ENCODE assay signal across 14 cellular contexts in the genomic region with DNA sequence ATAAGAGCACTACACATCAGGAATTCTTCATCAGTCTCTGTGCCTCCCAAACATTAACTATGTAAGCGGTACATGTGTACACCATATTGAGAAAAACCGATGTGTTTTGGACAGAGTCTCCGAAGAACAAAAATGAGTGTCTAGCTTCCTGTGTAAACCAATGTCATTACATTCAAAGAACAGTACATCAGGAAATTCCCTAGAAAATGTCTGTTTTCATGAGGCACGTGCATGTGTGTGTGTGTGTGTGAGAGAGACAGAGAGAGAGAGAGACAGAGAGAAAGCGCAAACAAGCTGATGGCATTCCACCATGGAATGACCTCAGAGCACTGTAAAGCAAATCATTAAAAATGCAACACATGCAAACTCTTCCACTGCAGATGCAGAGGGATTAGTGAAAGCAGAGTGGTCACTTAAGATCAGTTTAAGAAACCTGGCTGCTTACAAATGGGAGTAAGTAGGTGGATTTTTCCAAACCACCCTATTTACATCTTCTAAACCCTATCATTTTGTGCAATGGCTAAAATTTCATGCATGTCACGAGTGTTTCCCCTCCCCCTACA.
A peak's percentile ranks its signal among the peaks of the same experiment; 100 is the strongest.
DNase-seq lines count a peak whose midpoint lies in the region; ATAC-seq, FAIRE-seq and TF ChIP-seq lines count a peak whose summit lies in the region.
"Had no signal": no experiment of that assay in that cellular context is flagged by ENCODE, and none has a peak within 500 bp of the region (broad histone marks: within the 10 kb centered on the region; RNA-seq: fewer than 3 reads in every experiment).

No MANE protein-coding gene starts in this region.

- H3K9ac ChIP-seq in mesenchymal stem cell (ENCODE audit: low read length): no peak overlapping the region

- H3K36me3 ChIP-seq in mesenchymal stem cell (ENCODE audit: control insufficient read depth in 1 of 2, insufficient read depth in 2 of 2, low read depth in 1 of 2, low read length in 2 of 2): peaks cover 0 to 16% of the 10 kb centered on the region in 2 experiments
- H3K36me3 ChIP-seq: gastroesophageal sphincter, prostate gland, upper lobe of right lung had no signal

- H2BK15ac ChIP-seq in mesenchymal stem cell (ENCODE audit: low read depth, poor library complexity, severe bottlenecking): no peak overlapping the region

- peak; percentile 30 for ATAC-seq in activated CD8-positive, alpha-beta T cell treated with anti-CD3 and anti-CD28 coated beads, Interleukin-2, amount 10 ng/mL, durations not matched to agents 7 days and 5 days
- no peak for ATAC-seq in GM19023 (IDR thresholded peaks at IDR 0.05; ENCODE audit: unreplicated experiment)
- ATAC-seq: gastroesophageal sphincter, upper lobe of right lung had no signal

- WGBS in mesenchymal stem cell: 91% methylated on average over 3 of the region's 6 CpGs

- no peak overlapping the region for H4K91ac ChIP-seq in mesenchymal stem cell (ENCODE audit: low read length)

- peaks cover 9% of the 10 kb centered on the region for H3K79me1 ChIP-seq in mesenchymal stem cell (replicated peaks; ENCODE audit: low read length, poor library complexity, severe bottlenecking)

- no peak overlapping the region for H3K27ac ChIP-seq in mesenchymal stem cell (ENCODE audit: low read length, poor library complexity, severe bottlenecking)
- H3K27ac ChIP-seq: gastroesophageal sphincter, prostate gland, upper lobe of right lung had no signal

- H3K18ac ChIP-seq in mesenchymal stem cell (ENCODE audit: low read depth in 1 of 2, low read length in 2 of 2): no peak overlapping the region

- H3K27me3 ChIP-seq in mesenchymal stem cell (ENCODE audit: control insufficient read depth in 1 of 2, insufficient read depth in 1 of 2, low read length in 2 of 2): no peaks in the 10 kb centered on the region
- H3K27me3 ChIP-seq: gastroesophageal sphincter, upper lobe of right lung had no signal

- intact Hi-C loops in posterior vena cava (cut with DNase I): no loop called here

- H3K14ac ChIP-seq in mesenchymal stem cell (ENCODE audit: low read length in 2 of 2): no peak overlapping the region

- no peak for TF ChIP-seq POLR2A in GM12892 (IDR thresholded peaks at IDR 0.05; ENCODE audit: low read depth, low read length)

- H3K23ac ChIP-seq in mesenchymal stem cell (ENCODE audit: low read length in 2 of 2): no peak overlapping the region

- DNase-seq in GM04504 (ENCODE audit: low read depth) (peak; percentile 59), HFF-Myc (ENCODE audit: extremely low read depth, low read depth) (peak; percentile 27), mesenchymal stem cell (peak; percentile 68), GM12892 (ENCODE audit: insufficient read length) (no peak), posterior vena cava (ENCODE audit: low spot score) (no peak), KG1 (lab: John Stamatoyannopoulos, UW) (no peak)
- no peak for DNase-seq in activated CD8-positive, alpha-beta T cell treated with anti-CD3 and anti-CD28 coated beads, Interleukin-2, amount 10 ng/mL, durations not matched to agents 7 days and 5 days
- DNase-seq: DMS153, NCI-H226, SIG-M5, upper lobe of right lung had no signal

- H3K36me3 Mint-ChIP-seq in activated CD8-positive, alpha-beta T cell treated with anti-CD3 and anti-CD28 coated beads, Interleukin-2, amount 10 ng/mL, durations not matched to agents 7 days and 5 days (ENCODE audit: low read depth): peaks cover 53% of the 10 kb centered on the region

- H2BK12ac ChIP-seq in mesenchymal stem cell (ENCODE audit: low read length in 2 of 2): no peak overlapping the region

- CTCF ChIA-PET in activated CD8-positive, alpha-beta T cell treated with anti-CD3 and anti-CD28 coated beads, Interleukin-2, amount 10 ng/mL, durations not matched to agents 7 days and 5 days (lab: Charles Lee): interaction anchor here (1.0 to 1.5 kb wide), 4 partner anchors 9 to 41 kb away, joined by 3 to 5 read pairs (median 3); no protein-coding TSS in a partner anchor

- no peak overlapping the region for H2BK5ac ChIP-seq in mesenchymal stem cell (ENCODE audit: low read depth, low read length, poor library complexity, severe bottlenecking)

- H3K9me3 ChIP-seq in mesenchymal stem cell (ENCODE audit: control insufficient read depth, low read length): no peaks in the 10 kb centered on the region
- H3K9me3 ChIP-seq: gastroesophageal sphincter, prostate gland, upper lobe of right lung had no signal

- no peak overlapping the region for H3K4ac ChIP-seq in mesenchymal stem cell (ENCODE audit: low read depth in 1 of 2, low read length in 2 of 2)

- no peak overlapping the region for H2AFZ ChIP-seq in mesenchymal stem cell (ENCODE audit: low read depth, low read length)

- H3K9me3 Mint-ChIP-seq in activated CD8-positive, alpha-beta T cell treated with anti-CD3 and anti-CD28 coated beads, Interleukin-2, amount 10 ng/mL, durations not matched to agents 7 days and 5 days (ENCODE audit: insufficient read depth): no peaks in the 10 kb centered on the region

- H2BK120ac ChIP-seq in mesenchymal stem cell (ENCODE audit: low read depth, low read length): no peak overlapping the region

- no peaks in the 10 kb centered on the region for H3K27me3 Mint-ChIP-seq in activated CD8-positive, alpha-beta T cell treated with anti-CD3 and anti-CD28 coated beads, Interleukin-2, amount 10 ng/mL, durations not matched to agents 7 days and 5 days (ENCODE audit: low read depth)

- H2AK5ac ChIP-seq in mesenchymal stem cell (ENCODE audit: low read length, severe bottlenecking): no peak overlapping the region

- POLR2A ChIA-PET in activated CD8-positive, alpha-beta T cell treated with anti-CD3 and anti-CD28 coated beads, Interleukin-2, amount 10 ng/mL, durations not matched to agents 7 days and 5 days (lab: Charles Lee): interaction anchor here (1.0 kb wide), 2 partner anchors 9 to 32 kb away, joined by 3 to 4 read pairs; no protein-coding TSS in a partner anchor

- no peak for FAIRE-seq in GM12892 (lab: Jason Lieb, UNC)

- peak overlapping the region; percentile 26 for H3K27ac Mint-ChIP-seq in activated CD8-positive, alpha-beta T cell treated with anti-CD3 and anti-CD28 coated beads, Interleukin-2, amount 10 ng/mL, durations not matched to agents 7 days and 5 days

- H3K4me3 Mint-ChIP-seq in activated CD8-positive, alpha-beta T cell treated with anti-CD3 and anti-CD28 coated beads, Interleukin-2, amount 10 ng/mL, durations not matched to agents 7 days and 5 days: no peak overlapping the region

- H3K4me1 Mint-ChIP-seq in activated CD8-positive, alpha-beta T cell treated with anti-CD3 and anti-CD28 coated beads, Interleukin-2, amount 10 ng/mL, durations not matched to agents 7 days and 5 days (ENCODE audit: low read depth): peaks cover 29% of the 10 kb centered on the region

- no peak for TF ChIP-seq CTCF in HFF-Myc (IDR thresholded peaks at IDR 0.05; ENCODE audit: low read depth, low read length, missing control alignments)

- H4K8ac ChIP-seq in mesenchymal stem cell (ENCODE audit: low read length): no peak overlapping the region

- no peak overlapping the region for H3K4me2 ChIP-seq in mesenchymal stem cell (ENCODE audit: low read length, poor library complexity, severe bottlenecking)

- no peak overlapping the region for H3K4me3 ChIP-seq in HFF-Myc (replicated peaks; ENCODE audit: low read depth, low read length)
- H3K4me3 ChIP-seq in mesenchymal stem cell (ENCODE audit: insufficient read depth in 1 of 2, low read depth in 1 of 2, low read length in 2 of 2): no peak overlapping the region
- H3K4me3 ChIP-seq: gastroesophageal sphincter, prostate gland, upper lobe of right lung had no signal

- H3K4me1 ChIP-seq in mesenchymal stem cell (ENCODE audit: control insufficient read depth, insufficient read depth, low read depth, low read length): no peaks in the 10 kb centered on the region
- H3K4me1 ChIP-seq: prostate gland had no signal

Comparison
In these comparisons a context has a peak if more than half of its experiments do, and no peak if none do; other contexts are left out.
1. DNase-seq: peak in GM04504 (single experiment), HFF-Myc (single experiment) and mesenchymal stem cell (single experiment); none in activated CD8-positive, alpha-beta T cell treated with anti-CD3 and anti-CD28 coated beads, Interleukin-2, amount 10 ng/mL, durations not matched to agents 7 days and 5 days (single experiment), GM12892 (single experiment), posterior vena cava (single experiment) and KG1 (single experiment).